In genomic region chrX:23870041-23870440, GRCh38 we compare ENCODE assay signal across 23 cellular contexts. TPM values are rescaled to one million over a fixed set of nuclear protein-coding genes. Genes with fewer than 3 reads are reported as not detected.
DNase-seq lines count a peak whose midpoint lies in the region; ATAC-seq, FAIRE-seq and TF ChIP-seq lines count a peak whose summit lies in the region.
"Had no signal": no experiment of that assay in that cellular context is flagged by ENCODE, and none has a peak within 500 bp of the region (broad histone marks: within the 10 kb centered on the region; RNA-seq: fewer than 3 reads in every experiment).

No MANE protein-coding gene starts in this region.

- H3K4me1 Mint-ChIP-seq in brain, result peaks cover 7% of the 10 kb centered on the region
- H3K4me1 Mint-ChIP-seq in dendritic cell treated with granulocyte-macrophage colony-stimulating factor and Interleukin-4, amounts not matched to agents 40 ng/mL and 50 ng/mL, for 4 days (ENCODE audit: low read depth), result peaks cover 17% of the 10 kb centered on the region

- H3K27ac ChIP-seq in HEK293 (ENCODE audit: extremely low read depth, low read depth, low read length), result no peak overlapping the region
- H3K27ac ChIP-seq: BLaER1, C4-2B had no signal

- TF ChIP-seq POLR2A in GM12891 (IDR thresholded peaks at IDR 0.05; ENCODE audit: low read depth, low read length), result no peak

- intact Hi-C loops in dendritic cell treated with granulocyte-macrophage colony-stimulating factor and Interleukin-4, amounts not matched to agents 40 ng/mL and 50 ng/mL, for 4 days (cut with micrococcal nuclease), result no loop called here

- CTCF ChIA-PET in HEK293 (lab: Yijun Ruan, JAX), result no interaction called here

- H3K4me1 ChIP-seq in HEK293 (ENCODE audit: control insufficient read depth, insufficient read depth, low read length), result peaks cover 4% of the 10 kb centered on the region; the same call in 1 of the 2 replicates
- H3K4me1 ChIP-seq: BE2C, BLaER1, Caco-2 had no signal

- ATAC-seq in GM18873 (IDR thresholded peaks at IDR 0.05; ENCODE audit: low FRiP score, unreplicated experiment) (no peak), GM18517 (IDR thresholded peaks at IDR 0.05; ENCODE audit: unreplicated experiment) (no peak), GM19023 (IDR thresholded peaks at IDR 0.05; ENCODE audit: unreplicated experiment) (no peak)
- ATAC-seq: CD8-positive, alpha-beta T cell had no signal

- TF ChIP-seq CTCF in HEK293 (tag by site-specific recombination; IDR thresholded peaks at IDR 0.05) (no peak), brain (conservative IDR thresholded peaks at IDR 0.05) (no peak)

- peak; percentile 77 for FAIRE-seq in GM12891 (lab: Jason Lieb, UNC)
- FAIRE-seq: A204.1, D721Med, G401.6 had no signal

- H3K27ac Mint-ChIP-seq in brain, result peak overlapping the region in 3 of 5 experiments; percentile 12 to 82 (median 77)
- peak overlapping the region; percentile 36 for H3K27ac Mint-ChIP-seq in dendritic cell treated with granulocyte-macrophage colony-stimulating factor and Interleukin-4, amounts not matched to agents 40 ng/mL and 50 ng/mL, for 4 days
- H3K27ac Mint-ChIP-seq: CD4-positive, alpha-beta T cell; CD8-positive, alpha-beta T cell had no signal

- H3K27me3 Mint-ChIP-seq in brain, result no peaks in the 10 kb centered on the region
- no peaks in the 10 kb centered on the region for H3K27me3 Mint-ChIP-seq in dendritic cell treated with granulocyte-macrophage colony-stimulating factor and Interleukin-4, amounts not matched to agents 40 ng/mL and 50 ng/mL, for 4 days
- H3K27me3 Mint-ChIP-seq: CD4-positive, alpha-beta T cell had no signal

- H3K4me3 ChIP-seq in HEK293 (ENCODE audit: low read depth, low read length), result no peak overlapping the region
- H3K4me3 ChIP-seq: BLaER1 had no signal

- no peak for DNase-seq in GM12891 (ENCODE audit: insufficient read length, low spot score)
- DNase-seq in putamen (ENCODE audit: low spot score), result no peak
- DNase-seq: 8988T; ACHN; BE2C; Caco-2; Calu3; CD4-positive, alpha-beta T cell; DMS79 treated with DMSO at 0.1 percent for 48 hours; GF-D8 had no signal

- no peak overlapping the region for H3K4me3 Mint-ChIP-seq in brain
- H3K4me3 Mint-ChIP-seq in dendritic cell treated with granulocyte-macrophage colony-stimulating factor and Interleukin-4, amounts not matched to agents 40 ng/mL and 50 ng/mL, for 4 days, result no peak overlapping the region
- H3K4me3 Mint-ChIP-seq: CD4-positive, alpha-beta T cell; CD8-positive, alpha-beta T cell had no signal

- H3K9me3 ChIP-seq in HEK293 (ENCODE audit: control insufficient read depth, insufficient read depth, low read depth, low read length), result no peaks in the 10 kb centered on the region
- H3K9me3 ChIP-seq: BE2C, BLaER1, Caco-2 had no signal

- H3K36me3 ChIP-seq in HEK293 (ENCODE audit: control insufficient read depth in 2 of 2, insufficient read depth in 1 of 2, low read length in 2 of 2), result peaks cover 0 to 7% of the 10 kb centered on the region in 2 experiments; a peak in 2 of 3 replicates
- H3K36me3 ChIP-seq: BE2C, BLaER1 had no signal

- peaks cover 59% of the 10 kb centered on the region for H3K36me3 Mint-ChIP-seq in brain
- H3K36me3 Mint-ChIP-seq in dendritic cell treated with granulocyte-macrophage colony-stimulating factor and Interleukin-4, amounts not matched to agents 40 ng/mL and 50 ng/mL, for 4 days (ENCODE audit: low read depth), result no peaks in the 10 kb centered on the region

- POLR2A ChIA-PET in HEK293 (lab: Yijun Ruan, JAX), result no interaction called here

- no peaks in the 10 kb centered on the region for H3K9me3 Mint-ChIP-seq in brain
- no peaks in the 10 kb centered on the region for H3K9me3 Mint-ChIP-seq in dendritic cell treated with granulocyte-macrophage colony-stimulating factor and Interleukin-4, amounts not matched to agents 40 ng/mL and 50 ng/mL, for 4 days
- H3K9me3 Mint-ChIP-seq: CD4-positive, alpha-beta T cell; CD8-positive, alpha-beta T cell had no signal

TF ChIP-seq in GM12891, 5 proteins besides CTCF, POLR2A, EP300 and RAD21:
- TF ChIP-seq POLR2AphosphoS5 (IDR thresholded peaks at IDR 0.05; ENCODE audit: low read depth, low read length), result no peak
- TF ChIP-seq PAX5 (IDR thresholded peaks at IDR 0.05; ENCODE audit: insufficient read depth, low read length, severe bottlenecking), result no peak
- no peak for TF ChIP-seq SPI1 (IDR thresholded peaks at IDR 0.05; ENCODE audit: low read depth, low read length)
- no peak for TF ChIP-seq TAF1 (IDR thresholded peaks at IDR 0.05; ENCODE audit: low read depth, low read length)
- no peak for TF ChIP-seq POU2F2 (IDR thresholded peaks at IDR 0.05; ENCODE audit: low read depth, low read length)
TF ChIP-seq in GM12891: peak in this region for 0.

TF ChIP-seq in HEK293, 187 proteins besides CTCF, POLR2A, EP300 and RAD21:
- peak; percentile 91 for TF ChIP-seq ZNF18 (tag by site-specific recombination; IDR thresholded peaks at IDR 0.05)
- no peak for TF ChIP-seq MEIS1 (CRISPR knock-in tag; IDR thresholded peaks at IDR 0.05; ENCODE audit: borderline replicate concordance)

RNA-seq across cellular contexts. Expression of gene APOO, which starts 37.7 kb away (rescaled TPM):
- polyA plus RNA-seq in GM12891 (2012; ENCODE audit: low read depth, missing spikeins), result 24.8 TPM
- 79.1 TPM for polyA plus RNA-seq in brain (ENCODE audit: insufficient read depth, low read depth, low replicate concordance)

RNA-seq across cellular contexts. Expression of gene CXorf58, which starts 37.8 kb away (rescaled TPM):
- polyA plus RNA-seq in GM12891 (2012; ENCODE audit: low read depth, missing spikeins), result 0.17 TPM
- polyA plus RNA-seq in brain (ENCODE audit: insufficient read depth, low read depth, low replicate concordance), result not detected
- polyA plus RNA-seq: AG04450 had no signal
